ENCODE assay signal across 14 cellular contexts in the genomic region with DNA sequence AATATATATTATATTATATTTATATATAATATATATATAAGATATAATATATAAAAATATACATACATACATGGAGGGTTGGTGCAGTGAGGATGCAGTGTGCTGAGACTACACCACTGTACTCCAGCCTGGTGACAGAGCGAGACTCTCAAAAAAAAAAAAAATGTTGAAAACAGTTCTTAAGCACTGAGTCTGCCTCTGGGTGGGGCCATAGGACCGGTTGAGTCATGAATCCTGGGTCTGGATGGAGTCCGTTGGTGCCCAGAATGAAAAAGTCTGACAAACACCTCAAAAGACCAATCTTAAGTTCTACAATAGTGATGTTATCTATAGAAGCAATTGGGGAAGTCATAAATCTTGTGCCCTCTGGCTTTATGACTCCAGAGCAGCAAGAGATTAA.
DNase-seq lines count a peak whose midpoint lies in the region; ATAC-seq, FAIRE-seq and TF ChIP-seq lines count a peak whose summit lies in the region.
"Had no signal": no experiment of that assay in that cellular context is flagged by ENCODE, and none has a peak within 500 bp of the region (broad histone marks: within the 10 kb centered on the region; RNA-seq: fewer than 3 reads in every experiment).

No MANE protein-coding gene starts in this region.

- no peak overlapping the region for H3K4me2 ChIP-seq in keratinocyte (ENCODE audit: control insufficient read depth, extremely low read depth, insufficient read depth, low read depth, low read length)
- H3K4me2 ChIP-seq: smooth muscle cell had no signal

- dilution Hi-C loops in keratinocyte (cut with MboI; ENCODE audit: extremely low pct_ligation_motif_present, low sequenced_read_pairs): no loop called here

- no peaks in the 10 kb centered on the region for H3K36me3 ChIP-seq in RWPE2 (ENCODE audit: low read depth)
- no peaks in the 10 kb centered on the region for H3K36me3 ChIP-seq in keratinocyte (ENCODE audit: control insufficient read depth in 2 of 2, extremely low read depth in 1 of 2, insufficient read depth in 2 of 2, low read length in 2 of 2)
- H3K36me3 ChIP-seq: upper lobe of left lung had no signal

- intact Hi-C loops in sciatic nerve (cut with DNase I): no loop called here

- POLR2A ChIA-PET in activated CD4-positive, alpha-beta T cell treated with anti-CD3 and anti-CD28 coated beads, Interleukin-2, amount 10 ng/mL, durations not matched to agents 7 days and 5 days (lab: Charles Lee): no interaction called here

- no peaks in the 10 kb centered on the region for H3K9me3 Mint-ChIP-seq in activated CD4-positive, alpha-beta T cell treated with anti-CD3 and anti-CD28 coated beads, Interleukin-2, amount 10 ng/mL, durations not matched to agents 7 days and 5 days

- H3K27me3 ChIP-seq in RWPE2 (ENCODE audit: insufficient read depth, poor library complexity, severe bottlenecking) (no peaks in the 10 kb centered on the region), keratinocyte (ENCODE audit: control insufficient read depth, extremely low read depth, insufficient read depth, low read length) (no peaks in the 10 kb centered on the region)
- H3K27me3 ChIP-seq: upper lobe of left lung had no signal

- no peak overlapping the region for H3K27ac Mint-ChIP-seq in activated CD4-positive, alpha-beta T cell treated with anti-CD3 and anti-CD28 coated beads, Interleukin-2, amount 10 ng/mL, durations not matched to agents 7 days and 5 days
- H3K27ac Mint-ChIP-seq: nephron progenitor cell had no signal

- no peak overlapping the region for H3K4me3 ChIP-seq in RWPE2 (ENCODE audit: severe bottlenecking)
- H3K4me3 ChIP-seq in keratinocyte (ENCODE audit: control insufficient read depth in 2 of 3, extremely low read depth in 1 of 3, insufficient read depth in 2 of 3, low read depth in 1 of 3, low read length in 3 of 3): no peak overlapping the region
- H3K4me3 ChIP-seq: smooth muscle cell, upper lobe of left lung had no signal

- TF ChIP-seq CTCF in RWPE2 (IDR thresholded peaks at IDR 0.05; ENCODE audit: poor library complexity, severe bottlenecking) (peak; percentile 13), keratinocyte (optimal IDR thresholded peaks at IDR 0.05 in 1 of 3, IDR thresholded peaks at IDR 0.05 in 1 of 3, conservative IDR thresholded peaks at IDR 0.05 in 1 of 3; ENCODE audit: extremely low read depth in 1 of 3, insufficient read depth in 2 of 3, low read length in 3 of 3) (peak; percentile 7 to 54 (median 20))

- no peaks in the 10 kb centered on the region for H3K36me3 Mint-ChIP-seq in activated CD4-positive, alpha-beta T cell treated with anti-CD3 and anti-CD28 coated beads, Interleukin-2, amount 10 ng/mL, durations not matched to agents 7 days and 5 days (ENCODE audit: low read depth)

- H3K4me1 Mint-ChIP-seq in activated CD4-positive, alpha-beta T cell treated with anti-CD3 and anti-CD28 coated beads, Interleukin-2, amount 10 ng/mL, durations not matched to agents 7 days and 5 days: no peaks in the 10 kb centered on the region
- H3K4me1 Mint-ChIP-seq: nephron progenitor cell had no signal

- CTCF ChIA-PET in activated CD4-positive, alpha-beta T cell treated with anti-CD3 and anti-CD28 coated beads, Interleukin-2, amount 10 ng/mL, durations not matched to agents 7 days and 5 days (lab: Charles Lee): no interaction called here

- H3K27ac ChIP-seq in RWPE2 (ENCODE audit: poor library complexity, severe bottlenecking): no peak overlapping the region
- H3K27ac ChIP-seq in keratinocyte (ENCODE audit: control insufficient read depth, insufficient read depth, low read length): no peak overlapping the region
- H3K27ac ChIP-seq: upper lobe of left lung had no signal

- no peaks in the 10 kb centered on the region for H4K20me1 ChIP-seq in keratinocyte (ENCODE audit: control insufficient read depth, extremely low read depth, insufficient read depth, low read length)

- FAIRE-seq in keratinocyte (lab: Jason Lieb, UNC): peak; percentile 67

- ATAC-seq in HG03432 (IDR thresholded peaks at IDR 0.05; ENCODE audit: unreplicated experiment) (peak; percentile 26), RWPE2 (ENCODE audit: low read depth) (peak; percentile 31; the same call in 1 of the 3 replicates), sciatic nerve (no peak)

- H3K27me3 Mint-ChIP-seq in activated CD4-positive, alpha-beta T cell treated with anti-CD3 and anti-CD28 coated beads, Interleukin-2, amount 10 ng/mL, durations not matched to agents 7 days and 5 days: peaks cover 9% of the 10 kb centered on the region

- peak; percentile 13 for DNase-seq in activated CD4-positive, alpha-beta T cell treated with anti-CD3 and anti-CD28 coated beads, Interleukin-2, amount 10 ng/mL, durations not matched to agents 7 days and 5 days
- DNase-seq in activated CD4-positive, alpha-beta T cell treated with anti-CD3 and anti-CD28 coated beads, Interleukin-2, amount 50 U/mL, for 4 hours: no peak
- DNase-seq in RWPE2 (ENCODE audit: low spot score): no peak
- no peak for DNase-seq in keratinocyte (ENCODE audit: low read depth, low spot score)
- no peak for DNase-seq in stimulated activated naive CD4-positive, alpha-beta T cell treated with Interleukin-2 at 50 U/mL for 16 hours (lab: John Stamatoyannopoulos, UW)
- no peak for DNase-seq in activated T-cell treated with anti-CD3 and anti-CD28 coated beads for 4 hours
- DNase-seq in sciatic nerve (ENCODE audit: low spot score): no peak
- DNase-seq: activated CD4-positive, CD25-positive, alpha-beta regulatory T cell; IMR-90; nephron progenitor cell; SHP77; upper lobe of left lung had no signal

- no peaks in the 10 kb centered on the region for H3K9me3 ChIP-seq in RWPE2 (ENCODE audit: severe bottlenecking)
- no peaks in the 10 kb centered on the region for H3K9me3 ChIP-seq in keratinocyte (ENCODE audit: control insufficient read depth, low read depth, low read length)
- H3K9me3 ChIP-seq: upper lobe of left lung had no signal

- no peaks in the 10 kb centered on the region for H3K9me1 ChIP-seq in keratinocyte (ENCODE audit: control insufficient read depth, extremely low read depth, insufficient read depth, low read length)

- H3K4me3 Mint-ChIP-seq in activated CD4-positive, alpha-beta T cell treated with anti-CD3 and anti-CD28 coated beads, Interleukin-2, amount 10 ng/mL, durations not matched to agents 7 days and 5 days: no peak overlapping the region
- H3K4me3 Mint-ChIP-seq: nephron progenitor cell had no signal

- H3K79me2 ChIP-seq in keratinocyte (ENCODE audit: control insufficient read depth, insufficient read depth, low read length): no peaks in the 10 kb centered on the region

- H2AFZ ChIP-seq in keratinocyte (ENCODE audit: control insufficient read depth, low read length): no peak overlapping the region

- no peaks in the 10 kb centered on the region for H3K4me1 ChIP-seq in RWPE2 (ENCODE audit: insufficient read depth, poor library complexity, severe bottlenecking)
- no peaks in the 10 kb centered on the region for H3K4me1 ChIP-seq in keratinocyte (ENCODE audit: control insufficient read depth, extremely low read depth, insufficient read depth, low read length)
- H3K4me1 ChIP-seq: upper lobe of left lung had no signal

- H3K9ac ChIP-seq in keratinocyte (ENCODE audit: control insufficient read depth, extremely low read depth, insufficient read depth, low read length): no peak overlapping the region
